ENCODE assay signal across 8 cellular contexts in the genomic region with DNA sequence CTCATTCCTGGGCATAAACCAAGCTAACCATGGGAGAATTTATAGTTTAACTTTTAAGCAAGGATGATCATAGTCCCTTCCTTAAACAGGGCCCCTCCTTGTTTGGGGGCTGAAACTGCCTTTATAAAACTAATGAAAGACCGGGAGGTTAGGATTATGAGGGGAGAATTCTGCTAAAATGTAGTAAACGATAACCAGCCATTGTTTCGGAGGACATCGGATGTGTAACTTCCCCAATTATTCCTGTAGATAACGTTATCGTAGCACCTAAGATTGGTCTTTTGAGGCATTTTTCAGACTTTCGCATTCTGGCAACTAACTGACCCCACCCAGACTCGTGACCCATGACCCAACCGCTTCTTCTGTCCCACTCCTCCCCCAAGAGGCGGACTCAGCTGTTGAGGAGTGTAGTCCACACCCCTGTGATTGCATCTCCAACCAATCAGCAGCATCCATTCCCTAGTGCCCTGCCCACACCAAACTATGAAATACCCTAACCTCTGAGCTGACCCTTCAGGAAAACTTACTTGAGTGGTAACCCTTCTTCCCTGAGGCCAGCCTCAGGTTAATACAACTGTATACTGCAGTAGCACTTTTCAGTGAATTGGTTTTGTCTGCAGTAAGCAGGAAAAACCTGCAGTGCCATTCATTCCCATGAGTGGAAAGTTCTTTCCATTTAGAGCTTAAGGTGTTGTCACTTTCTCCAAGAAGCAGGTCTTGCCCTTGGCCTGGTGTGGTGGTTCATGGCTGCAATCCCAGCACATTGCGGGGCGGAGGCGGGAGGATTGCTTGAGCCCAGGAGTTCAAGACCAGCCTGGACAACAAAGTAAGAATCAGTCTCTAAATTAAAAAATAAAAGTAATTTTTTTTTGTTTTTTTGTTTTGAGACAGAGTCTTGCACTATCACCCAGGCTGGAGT. TPM values are rescaled to one million over a fixed set of nuclear protein-coding genes. Genes with fewer than 3 reads are reported as not detected.
DNase-seq lines count a peak whose midpoint lies in the region; ATAC-seq and TF ChIP-seq lines count a peak whose summit lies in the region.

No MANE protein-coding gene starts in this region.

- H3K4me1 Mint-ChIP-seq in activated T-helper 1 cell treated with anti-CD3 and anti-CD28 coated beads, Interleukin-12 subunit alpha, Interleukin-12 subunit beta, Interleukin-2, Interleukin-4 antibody, amounts not matched to agents 30 ng/mL and 10 ng/mL and 1 ng/mL, durations not matched to agents 14 hours and 24 hours and 36 hours (ENCODE audit: low read depth), result peaks cover 35% of the 10 kb centered on the region
- H3K4me1 Mint-ChIP-seq in neural crest cell, result peaks cover 10% of the 10 kb centered on the region

- 23 to 35% methylated on average over 8 to 13 of the region's 13 CpGs for WGBS in transverse colon (ENCODE audit: low coverage in 1 of 2), 2 donors

- intact Hi-C loops in activated T-helper 1 cell treated with anti-CD3 and anti-CD28 coated beads, Interleukin-12 subunit alpha, Interleukin-12 subunit beta, Interleukin-2, Interleukin-4 antibody, amounts not matched to agents 30 ng/mL and 10 ng/mL and 1 ng/mL, durations not matched to agents 14 hours and 24 hours and 36 hours (cut with micrococcal nuclease), result loop anchor here (1.0 to 10.0 kb wide), 8 partner anchors 7 to 818 kb away; a partner anchor contains a TSS
- intact Hi-C loops in transverse colon (cut with DNase I; ENCODE audit: low total_unique reads), result no loop called here

- no peak for TF ChIP-seq CTCF in BJ (IDR thresholded peaks at IDR 0.05; ENCODE audit: insufficient read depth, low read depth, low read length)
- no peak for TF ChIP-seq CTCF in foreskin fibroblast (IDR thresholded peaks at IDR 0.05; ENCODE audit: low read depth, low read length)
- no peak for TF ChIP-seq CTCF in neural crest cell (conservative IDR thresholded peaks at IDR 0.05)
- TF ChIP-seq CTCF in transverse colon (IDR thresholded peaks at IDR 0.05), result no peak

- H3K4me3 ChIP-seq in BJ (ENCODE audit: low read depth, low read length), result peak overlapping the region; percentile 70
- peak overlapping the region; percentile 79 to 98 for H3K4me3 ChIP-seq in foreskin fibroblast (ENCODE audit: low read depth in 1 of 2, low read length in 2 of 2)
- H3K4me3 ChIP-seq in transverse colon, result peak overlapping the region; percentile 40 to 91 (median 89)

- 0 out of 2 replicates have a peak, but pooled peaks cover 1% of the 10 kb centered on the region for H3K36me3 ChIP-seq in BJ (ENCODE audit: control insufficient read depth, insufficient read depth, low read length)
- H3K36me3 ChIP-seq in transverse colon, result peaks cover 0 to 22% (median 9%) of the 10 kb centered on the region in 4 donors

- no peak for DNase-seq in BJ (ENCODE audit: low read depth)
- peak; percentile 98 for DNase-seq in OCI-M1 (lab: John Stamatoyannopoulos, UW)
- peak; percentile 69 for DNase-seq in activated T-helper 1 cell treated with anti-CD3 and anti-CD28 coated beads, Interleukin-12 subunit alpha, Interleukin-12 subunit beta, Interleukin-2, Interleukin-4 antibody, amounts not matched to agents 30 ng/mL and 10 ng/mL and 1 ng/mL, durations not matched to agents 14 hours and 24 hours and 36 hours (ENCODE audit: low spot score)
- peak; percentile 84 to 94 for DNase-seq in foreskin fibroblast
- peak; percentile 41 for DNase-seq in neural crest cell (ENCODE audit: low read depth, low spot score)
- DNase-seq in transverse colon, result peak; percentile 90

- H3K9me3 Mint-ChIP-seq in activated T-helper 1 cell treated with anti-CD3 and anti-CD28 coated beads, Interleukin-12 subunit alpha, Interleukin-12 subunit beta, Interleukin-2, Interleukin-4 antibody, amounts not matched to agents 30 ng/mL and 10 ng/mL and 1 ng/mL, durations not matched to agents 14 hours and 24 hours and 36 hours, result no peaks in the 10 kb centered on the region
- no peaks in the 10 kb centered on the region for H3K9me3 Mint-ChIP-seq in neural crest cell

- peaks cover 6 to 42% (median 22%) of the 10 kb centered on the region in 4 donors for H3K4me1 ChIP-seq in transverse colon

- TF ChIP-seq POLR2A in transverse colon (IDR thresholded peaks at IDR 0.05), result no peak

- ATAC-seq in GM18907 (IDR thresholded peaks at IDR 0.05; ENCODE audit: unreplicated experiment) (peak; percentile 72), HG03439 (IDR thresholded peaks at IDR 0.05; ENCODE audit: unreplicated experiment) (peak; percentile 61)

- CTCF ChIA-PET in BJ (lab: Yijun Ruan, JAX), result interaction anchor here (0.8 to 2.0 kb wide), 6 partner anchors 8 to 398 kb away, joined by 3 to 6 read pairs (median 4); no protein-coding TSS in a partner anchor

- H3K27ac Mint-ChIP-seq in activated T-helper 1 cell treated with anti-CD3 and anti-CD28 coated beads, Interleukin-12 subunit alpha, Interleukin-12 subunit beta, Interleukin-2, Interleukin-4 antibody, amounts not matched to agents 30 ng/mL and 10 ng/mL and 1 ng/mL, durations not matched to agents 14 hours and 24 hours and 36 hours, result no peak overlapping the region
- H3K27ac Mint-ChIP-seq in neural crest cell (ENCODE audit: unreplicated experiment), result no peak overlapping the region

- in situ Hi-C loops in transverse colon (cut with MboI; ENCODE audit: low pct_ligation_motif_present in 1 of 4, low pct_unique_long_range_greater_than_20kb in 1 of 4, low sequenced_read_pairs in 3 of 4), result no loop called here

- no peaks in the 10 kb centered on the region for H3K27me3 Mint-ChIP-seq in activated T-helper 1 cell treated with anti-CD3 and anti-CD28 coated beads, Interleukin-12 subunit alpha, Interleukin-12 subunit beta, Interleukin-2, Interleukin-4 antibody, amounts not matched to agents 30 ng/mL and 10 ng/mL and 1 ng/mL, durations not matched to agents 14 hours and 24 hours and 36 hours (ENCODE audit: insufficient read depth)
- H3K27me3 Mint-ChIP-seq in neural crest cell (ENCODE audit: low read depth), result no peaks in the 10 kb centered on the region

- H3K36me3 Mint-ChIP-seq in activated T-helper 1 cell treated with anti-CD3 and anti-CD28 coated beads, Interleukin-12 subunit alpha, Interleukin-12 subunit beta, Interleukin-2, Interleukin-4 antibody, amounts not matched to agents 30 ng/mL and 10 ng/mL and 1 ng/mL, durations not matched to agents 14 hours and 24 hours and 36 hours (ENCODE audit: low read depth), result peaks cover 24% of the 10 kb centered on the region
- H3K36me3 Mint-ChIP-seq in neural crest cell (ENCODE audit: low read depth), result peaks cover under 1% of the 10 kb centered on the region

- no peaks in the 10 kb centered on the region for H3K9me3 ChIP-seq in transverse colon

- H3K27me3 ChIP-seq in BJ (ENCODE audit: control insufficient read depth, insufficient read depth, low read length), result no peaks in the 10 kb centered on the region
- no peaks in the 10 kb centered on the region for H3K27me3 ChIP-seq in transverse colon

- POLR2A ChIA-PET in BJ (lab: Charles Lee), result interaction anchor here (0.5 to 1.1 kb wide), 4 partner anchors 15 to 47 kb away, joined by 3 to 11 read pairs (median 5); a partner anchor contains a TSS

- peak overlapping the region; percentile 93 to 98 (median 96) for H3K27ac ChIP-seq in transverse colon

- no peak overlapping the region for H3K4me3 Mint-ChIP-seq in activated T-helper 1 cell treated with anti-CD3 and anti-CD28 coated beads, Interleukin-12 subunit alpha, Interleukin-12 subunit beta, Interleukin-2, Interleukin-4 antibody, amounts not matched to agents 30 ng/mL and 10 ng/mL and 1 ng/mL, durations not matched to agents 14 hours and 24 hours and 36 hours
- H3K4me3 Mint-ChIP-seq in neural crest cell, result no peak overlapping the region

- TF ChIP-seq EP300 in transverse colon (IDR thresholded peaks at IDR 0.05; ENCODE audit: low read depth), result no peak

RNA-seq across cellular contexts. Expression of a gene that starts 0.8 kb away (rescaled TPM):
- polyA plus RNA-seq in BJ (2011; rRNA removed), result 15.0 and 32.6 TPM in 2 replicates
- polyA minus RNA-seq in BJ (2011; rRNA and poly(A)+ RNA removed), result 3.1 and 3.3 TPM in 2 replicates
- 40.7 and 41.4 TPM in 2 replicates for total RNA-seq in activated T-helper 1 cell treated with anti-CD3 and anti-CD28 coated beads, Interleukin-12 subunit alpha, Interleukin-12 subunit beta, Interleukin-2, Interleukin-4 antibody, amounts not matched to agents 30 ng/mL and 10 ng/mL and 1 ng/mL, durations not matched to agents 14 hours and 24 hours and 36 hours
- total RNA-seq in neural crest cell (26.3 and 26.5 TPM in 2 replicates), transverse colon (10 to 100 TPM in 3 of 4 donors, 1 to 10 TPM in 1; 2.8 to 63.1 (median 36.6) TPM)

RNA-seq across cellular contexts. Expression of a gene that starts 14.1 kb away (rescaled TPM):
- polyA plus RNA-seq in BJ (2011; rRNA removed), result 59.7 and 70.4 TPM in 2 replicates
- 42.7 and 56.1 TPM in 2 replicates for polyA minus RNA-seq in BJ (2011; rRNA and poly(A)+ RNA removed)
- total RNA-seq in activated T-helper 1 cell treated with anti-CD3 and anti-CD28 coated beads, Interleukin-12 subunit alpha, Interleukin-12 subunit beta, Interleukin-2, Interleukin-4 antibody, amounts not matched to agents 30 ng/mL and 10 ng/mL and 1 ng/mL, durations not matched to agents 14 hours and 24 hours and 36 hours, result 123 and 129 TPM in 2 replicates
- 60.4 and 74.2 TPM in 2 replicates for total RNA-seq in neural crest cell
- total RNA-seq in transverse colon, result 100 to 1,000 TPM; 231 to 467 (median 279) TPM

RNA-seq across cellular contexts. Expression of a gene that starts 39.2 kb away (rescaled TPM):
- polyA plus RNA-seq in BJ (2011; rRNA removed), result 0.10 and 0.12 TPM in 2 replicates
- polyA minus RNA-seq in BJ (2011; rRNA and poly(A)+ RNA removed), result 0.05 TPM in 1 of 2 replicates, not detected in the other
- total RNA-seq in activated T-helper 1 cell treated with anti-CD3 and anti-CD28 coated beads, Interleukin-12 subunit alpha, Interleukin-12 subunit beta, Interleukin-2, Interleukin-4 antibody, amounts not matched to agents 30 ng/mL and 10 ng/mL and 1 ng/mL, durations not matched to agents 14 hours and 24 hours and 36 hours, result not detected in 2 replicates
- total RNA-seq in neural crest cell, result 0.07 TPM in 1 of 2 replicates, not detected in the other
- not detected for total RNA-seq in transverse colon
